In the genomic region with DNA sequence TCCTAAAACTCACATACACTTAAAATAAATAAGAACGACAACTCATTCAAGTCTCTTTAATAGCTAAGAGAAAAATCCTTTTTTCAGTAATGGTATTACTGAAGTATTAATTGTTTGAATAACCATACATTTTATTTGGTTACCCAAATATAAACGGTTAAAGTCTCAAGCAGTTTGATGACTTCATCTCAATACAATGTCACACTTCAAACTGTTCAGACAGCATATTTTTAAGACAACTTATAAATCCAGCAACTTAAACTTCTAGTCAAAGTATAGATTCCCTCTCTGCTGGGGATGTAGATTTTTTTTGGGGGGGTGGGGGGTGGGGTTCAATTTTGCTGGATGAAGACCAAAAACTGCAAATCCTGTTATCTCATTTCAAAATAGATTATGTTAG, we compare ENCODE assay signal across 12 cellular contexts. TPM values are rescaled to one million over a fixed set of nuclear protein-coding genes. Genes with fewer than 3 reads are reported as not detected.
A peak's percentile ranks its signal among the peaks of the same experiment; 100 is the strongest.
DNase-seq lines count a peak whose midpoint lies in the region; ATAC-seq, FAIRE-seq and TF ChIP-seq lines count a peak whose summit lies in the region.
"Had no signal": no experiment of that assay in that cellular context is flagged by ENCODE, and none has a peak within 500 bp of the region (broad histone marks: within the 10 kb centered on the region; RNA-seq: fewer than 3 reads in every experiment).

No MANE protein-coding gene starts in this region.

- peaks cover 92% of the 10 kb centered on the region for H3K79me2 ChIP-seq in astrocyte (ENCODE audit: insufficient read depth, low read length)

- no peaks in the 10 kb centered on the region for H3K27me3 Mint-ChIP-seq in astrocyte (ENCODE audit: low read depth, unreplicated experiment)
- H3K27me3 Mint-ChIP-seq: stimulated activated naive CD8-positive, alpha-beta T cell treated with anti-CD3 and anti-CD28 coated beads, Interleukin-15, Interleukin-2, amounts not matched to agents 100 ng/mL and 50 ng/mL, for 24 hours had no signal

- H3K4me3 ChIP-seq in HL-60 (replicated peaks; ENCODE audit: insufficient read depth, low read length), result no peak overlapping the region
- H3K4me3 ChIP-seq in astrocyte (ENCODE audit: insufficient read depth, low read depth, low read length), result no peak overlapping the region
- no peak overlapping the region for H3K4me3 ChIP-seq in iPS-20b (ENCODE audit: low read length)

- H3K36me3 ChIP-seq in astrocyte (ENCODE audit: insufficient read depth, low read length), result no peaks in the 10 kb centered on the region
- no peaks in the 10 kb centered on the region for H3K36me3 ChIP-seq in iPS-20b (ENCODE audit: insufficient read depth, low read depth, low read length)

- H3K27ac Mint-ChIP-seq in astrocyte (ENCODE audit: unreplicated experiment), result peak overlapping the region; percentile 71
- H3K27ac Mint-ChIP-seq: stimulated activated naive CD8-positive, alpha-beta T cell treated with anti-CD3 and anti-CD28 coated beads, Interleukin-15, Interleukin-2, amounts not matched to agents 100 ng/mL and 50 ng/mL, for 24 hours; T-helper 2 cell treated with Interferon-gamma antibody and Interleukin-4, amounts not matched to agents 5 μg/mL and 100 μg/mL, for 36 hours had no signal

- H2AFZ ChIP-seq in astrocyte (ENCODE audit: low read depth, low read length), result no peak overlapping the region

- peaks cover 50% of the 10 kb centered on the region for H3K4me1 Mint-ChIP-seq in astrocyte (ENCODE audit: low read depth, unreplicated experiment)

- peaks cover 33% of the 10 kb centered on the region for H3K4me1 ChIP-seq in astrocyte (ENCODE audit: insufficient read depth, low read length)
- peaks cover 41% of the 10 kb centered on the region for H3K4me1 ChIP-seq in iPS-20b (ENCODE audit: insufficient read depth, low read length)

- peak overlapping the region; percentile 86 for H3K4me2 ChIP-seq in astrocyte (ENCODE audit: low read length)

- ATAC-seq in HG02884 (IDR thresholded peaks at IDR 0.05; ENCODE audit: unreplicated experiment), result no peak

- peak overlapping the region; percentile 76 for H3K9ac ChIP-seq in astrocyte (ENCODE audit: low read length)
- H3K9ac ChIP-seq in iPS-20b (ENCODE audit: low read depth, low read length), result peak overlapping the region; percentile 52; the same call in 1 of the 2 replicates

- peaks cover 66% of the 10 kb centered on the region for H4K20me1 ChIP-seq in astrocyte (ENCODE audit: insufficient read depth, low read length)

- DNase-seq in HL-60 (ENCODE audit: low read depth in 1 of 2, low spot score in 1 of 2), result no peak
- peak; percentile 61 for DNase-seq in astrocyte (ENCODE audit: low read depth)
- DNase-seq in NAMALWA (ENCODE audit: low spot score), result no peak
- DNase-seq in mucosa of gallbladder (ENCODE audit: low spot score), result no peak
- no peak for DNase-seq in SW480 (ENCODE audit: low spot score)
- DNase-seq: AML-193, kidney glomerular epithelial cell had no signal

- H3K9me3 ChIP-seq in astrocyte (ENCODE audit: insufficient read depth, low read depth, low read length) (no peaks in the 10 kb centered on the region), iPS-20b (ENCODE audit: insufficient read depth, low read depth, low read length) (no peaks in the 10 kb centered on the region)

- H3K27ac ChIP-seq in 22Rv1 (peak overlapping the region; percentile 59; the same call in 1 of the 2 replicates), HL-60 (replicated peaks) (peak overlapping the region; percentile 47), astrocyte (ENCODE audit: low read depth, low read length) (peak overlapping the region; percentile 74), iPS-20b (ENCODE audit: low read length) (no peak overlapping the region)

- H3K27me3 ChIP-seq in HL-60 (ENCODE audit: insufficient read depth, poor library complexity, severe bottlenecking) (no peaks in the 10 kb centered on the region), astrocyte (ENCODE audit: insufficient read depth, low read length) (no peaks in the 10 kb centered on the region), iPS-20b (ENCODE audit: insufficient read depth, low read length) (no peaks in the 10 kb centered on the region)

- H3K36me3 Mint-ChIP-seq in astrocyte (ENCODE audit: low read depth, unreplicated experiment), result no peaks in the 10 kb centered on the region

- FAIRE-seq in astrocyte (lab: Jason Lieb, UNC), result no peak

- no peak overlapping the region for H3K4me3 Mint-ChIP-seq in astrocyte (ENCODE audit: unreplicated experiment)
- H3K4me3 Mint-ChIP-seq: stimulated activated naive CD8-positive, alpha-beta T cell treated with anti-CD3 and anti-CD28 coated beads, Interleukin-15, Interleukin-2, amounts not matched to agents 100 ng/mL and 50 ng/mL, for 24 hours; T-helper 2 cell treated with Interferon-gamma antibody and Interleukin-4, amounts not matched to agents 5 μg/mL and 100 μg/mL, for 36 hours had no signal

- H3K9me3 Mint-ChIP-seq in astrocyte (ENCODE audit: unreplicated experiment), result no peaks in the 10 kb centered on the region
- H3K9me3 Mint-ChIP-seq: stimulated activated naive CD8-positive, alpha-beta T cell treated with anti-CD3 and anti-CD28 coated beads, Interleukin-15, Interleukin-2, amounts not matched to agents 100 ng/mL and 50 ng/mL, for 24 hours; T-helper 2 cell treated with Interferon-gamma antibody and Interleukin-4, amounts not matched to agents 5 μg/mL and 100 μg/mL, for 36 hours had no signal

- TF ChIP-seq CTCF in 22Rv1 (IDR thresholded peaks at IDR 0.05) (no peak), HL-60 (IDR thresholded peaks at IDR 0.05; ENCODE audit: insufficient read depth, low read length) (no peak), astrocyte (IDR thresholded peaks at IDR 0.05; ENCODE audit: insufficient read depth, low read depth, low read length) (no peak)

RNA-seq across cellular contexts. Expression of a gene that starts 42.0 kb away (rescaled TPM):
- total RNA-seq in astrocyte, result 67.2 and 72.7 TPM in 2 replicates
- total RNA-seq in mucosa of gallbladder, result 48.5 TPM
